ENCODE assay signal across 8 cellular contexts in genomic region chr6:87473419-87473903, GRCh38.
DNase-seq lines count a peak whose midpoint lies in the region; ATAC-seq lines count a peak whose summit lies in the region.

No MANE protein-coding gene starts in this region.

- H3K4me2 ChIP-seq in BLaER1 treated with 17β-estradiol and CSF1 and Interleukin-3, amounts not matched to agents 10 nM and 100 nM: peak overlapping the region; percentile 68 to 84 (median 79)

- H3K36me3 ChIP-seq in BLaER1 treated with 17β-estradiol and CSF1 and Interleukin-3, amounts not matched to agents 10 nM and 100 nM: peaks cover 0 to 12% (median 9%) of the 10 kb centered on the region in 11 experiments; a peak in 12 of 22 replicates
- H3K36me3 ChIP-seq in NT2/D1 (ENCODE audit: insufficient read depth, insufficient read length, low read length): peaks cover 9% of the 10 kb centered on the region
- no peaks in the 10 kb centered on the region for H3K36me3 ChIP-seq in iPS-20b (ENCODE audit: insufficient read depth, low read depth, low read length)

- ATAC-seq in GM18861 (IDR thresholded peaks at IDR 0.05; ENCODE audit: unreplicated experiment) (peak; percentile 53), HG03060 (IDR thresholded peaks at IDR 0.05; ENCODE audit: low read depth, unreplicated experiment) (peak; percentile 43)

- H3K9ac ChIP-seq in BLaER1 treated with 17β-estradiol and CSF1 and Interleukin-3, amounts not matched to agents 10 nM and 100 nM: peak overlapping the region; percentile 83 to 94 (median 88)
- peak overlapping the region; percentile 98 for H3K9ac ChIP-seq in NT2/D1 (ENCODE audit: insufficient read length, low read depth)
- H3K9ac ChIP-seq in iPS-20b (ENCODE audit: low read depth, low read length): peak overlapping the region; percentile 83; the same call in 1 of the 2 replicates

- H3K27me3 ChIP-seq in BLaER1 treated with 17β-estradiol and CSF1 and Interleukin-3, amounts not matched to agents 10 nM and 100 nM: no peaks in the 10 kb centered on the region
- H3K27me3 ChIP-seq in NT2/D1 (ENCODE audit: insufficient read depth, insufficient read length): no peaks in the 10 kb centered on the region
- no peaks in the 10 kb centered on the region; the same call in 1 of the 2 replicates for H3K27me3 ChIP-seq in iPS-20b (ENCODE audit: insufficient read depth, low read length)

- no peaks in the 10 kb centered on the region for H4K20me1 ChIP-seq in BLaER1 treated with 17β-estradiol and CSF1 and Interleukin-3, amounts not matched to agents 10 nM and 100 nM

- H3K27ac ChIP-seq in BLaER1 treated with 17β-estradiol and CSF1 and Interleukin-3, amounts not matched to agents 10 nM and 100 nM: peak overlapping the region in 10 of 11 experiments; percentile 84 to 96 (median 88); a peak in 21 of 22 replicates
- no peak overlapping the region for H3K27ac ChIP-seq in iPS-20b (ENCODE audit: low read length)

- peaks cover 0 to 21% (median 9%) of the 10 kb centered on the region in 10 experiments; a peak in 12 of 20 replicates for H3K4me1 ChIP-seq in BLaER1 treated with 17β-estradiol and CSF1 and Interleukin-3, amounts not matched to agents 10 nM and 100 nM
- H3K4me1 ChIP-seq in NT2/D1 (ENCODE audit: insufficient read depth, insufficient read length): no peaks in the 10 kb centered on the region
- no peaks in the 10 kb centered on the region; the same call in 1 of the 2 replicates for H3K4me1 ChIP-seq in iPS-20b (ENCODE audit: insufficient read depth, low read length)

- peaks cover 0 to 6% (median 0%) of the 10 kb centered on the region in 11 experiments; a peak in 2 of 22 replicates for H3K9me3 ChIP-seq in BLaER1 treated with 17β-estradiol and CSF1 and Interleukin-3, amounts not matched to agents 10 nM and 100 nM (replicated peaks in 1 of 11)
- H3K9me3 ChIP-seq in NT2/D1 (ENCODE audit: insufficient read depth, low read length) (peaks cover 7% of the 10 kb centered on the region; the same call in 1 of the 2 replicates), iPS-20b (ENCODE audit: insufficient read depth, low read depth, low read length) (no peaks in the 10 kb centered on the region)

- H3K4me3 ChIP-seq in BLaER1 treated with 17β-estradiol and CSF1 and Interleukin-3, amounts not matched to agents 10 nM and 100 nM: peak overlapping the region; percentile 70 to 88 (median 76)
- H3K4me3 ChIP-seq in NT2/D1 (ENCODE audit: insufficient read length, low read depth) (peak overlapping the region; percentile 88), iPS-20b (ENCODE audit: low read length) (peak overlapping the region; percentile 97)

- DNase-seq in NT2/D1 (ENCODE audit: low read depth, low spot score) (no peak), astrocyte of the hippocampus (ENCODE audit: low read depth, low spot score) (peak; percentile 54), NCI-H2196 (lab: John Stamatoyannopoulos, UW; ENCODE audit: unreplicated experiment) (no peak)
- DNase-seq in stimulated activated CD4-positive, alpha-beta T cell treated with anti-CD3 and anti-CD28 coated beads, Interleukin-1b, Interleukin-23, amount 100 ng/mL, for 48 hours: peak; percentile 60

Comparison
In these comparisons a context has a peak if more than half of its experiments do, and no peak if none do; other contexts are left out.
1. DNase-seq: peak in astrocyte of the hippocampus (single experiment) and stimulated activated CD4-positive, alpha-beta T cell treated with anti-CD3 and anti-CD28 coated beads, Interleukin-1b, Interleukin-23, amount 100 ng/mL, for 48 hours (single experiment); none in NT2/D1 (single experiment) and NCI-H2196 (single experiment).
2. Peak in every context shown above with its lines, with median percentiles within 50 percentile points of each other: H3K4me3 ChIP-seq and H3K9ac ChIP-seq.